16 cellular contexts compared by ENCODE assay signal in the genomic region with DNA sequence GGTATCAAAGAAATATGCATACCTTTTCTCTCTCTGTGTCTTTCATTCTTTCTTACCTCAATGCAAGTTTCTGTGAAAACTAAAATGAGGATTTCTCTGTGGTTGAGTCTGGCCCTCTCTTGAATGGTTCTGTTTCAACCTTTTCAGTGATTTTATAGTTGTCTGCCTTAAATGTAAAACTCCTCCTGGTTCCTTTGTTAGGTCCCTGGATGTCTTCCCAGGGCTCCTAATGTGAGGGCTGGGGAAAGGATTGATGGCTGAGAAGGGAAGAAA.
A peak's percentile ranks its signal among the peaks of the same experiment; 100 is the strongest.
DNase-seq lines count a peak whose midpoint lies in the region; ATAC-seq and TF ChIP-seq lines count a peak whose summit lies in the region.
"Had no signal": no experiment of that assay in that cellular context is flagged by ENCODE, and none has a peak within 500 bp of the region (broad histone marks: within the 10 kb centered on the region; RNA-seq: fewer than 3 reads in every experiment).

No MANE protein-coding gene starts in this region.

- H3K9me2 ChIP-seq in PC-9 (ENCODE audit: insufficient read depth), result no peaks in the 10 kb centered on the region
- H3K9me2 ChIP-seq: SK-N-SH had no signal

- no peak for TF ChIP-seq CTCF in activated CD8-positive, alpha-beta T cell treated with anti-CD3 and anti-CD28 coated beads for 36 hours (IDR thresholded peaks at IDR 0.05)
- TF ChIP-seq CTCF in PC-9 (conservative IDR thresholded peaks at IDR 0.05) (no peak), type B pancreatic cell (conservative IDR thresholded peaks at IDR 0.05) (no peak)

- POLR2A ChIA-PET in activated CD8-positive, alpha-beta T cell treated with anti-CD3 and anti-CD28 coated beads, Interleukin-2, amount 10 ng/mL, durations not matched to agents 7 days and 5 days (lab: Charles Lee), result no interaction called here
- POLR2A ChIA-PET in activated CD8-positive, alpha-beta T cell treated with anti-CD3 and anti-CD28 coated beads for 36 hours (lab: Charles Lee), result no interaction called here
- POLR2A ChIA-PET in PC-9 (lab: Charles Lee; ENCODE audit: unreplicated experiment), result no interaction called here

- no peaks in the 10 kb centered on the region for H3K36me3 Mint-ChIP-seq in activated CD8-positive, alpha-beta T cell treated with anti-CD3 and anti-CD28 coated beads, Interleukin-2, amount 10 ng/mL, durations not matched to agents 7 days and 5 days (ENCODE audit: low read depth)
- no peaks in the 10 kb centered on the region for H3K36me3 Mint-ChIP-seq in activated CD8-positive, alpha-beta T cell treated with anti-CD3 and anti-CD28 coated beads for 36 hours (ENCODE audit: low read depth)
- H3K36me3 Mint-ChIP-seq in type B pancreatic cell, result no peaks in the 10 kb centered on the region

- H3K4me1 ChIP-seq in PC-9 (replicated peaks; ENCODE audit: insufficient read depth) (no peaks in the 10 kb centered on the region), iPS-15b (ENCODE audit: control insufficient read depth, insufficient read depth, low read length) (peaks cover 2% of the 10 kb centered on the region)

- no peak overlapping the region for H3K9ac ChIP-seq in iPS-15b (ENCODE audit: low read depth, low read length)
- H3K9ac ChIP-seq: KMS-11, SK-N-SH had no signal

- ATAC-seq in activated CD8-positive, alpha-beta T cell treated with anti-CD3 and anti-CD28 coated beads, Interleukin-2, amount 10 ng/mL, durations not matched to agents 7 days and 5 days, result no peak
- ATAC-seq in activated CD8-positive, alpha-beta T cell treated with anti-CD3 and anti-CD28 coated beads for 36 hours, result no peak

- no peaks in the 10 kb centered on the region for H3K9me3 Mint-ChIP-seq in activated CD8-positive, alpha-beta T cell treated with anti-CD3 and anti-CD28 coated beads, Interleukin-2, amount 10 ng/mL, durations not matched to agents 7 days and 5 days (ENCODE audit: insufficient read depth)
- H3K9me3 Mint-ChIP-seq in activated CD8-positive, alpha-beta T cell treated with anti-CD3 and anti-CD28 coated beads for 36 hours, result peaks cover 2% of the 10 kb centered on the region
- H3K9me3 Mint-ChIP-seq in type B pancreatic cell, result peaks cover 11% of the 10 kb centered on the region

- no peaks in the 10 kb centered on the region for H3K79me2 ChIP-seq in PC-9 (ENCODE audit: low read depth)

- peak overlapping the region; percentile 58 for H3K4me2 ChIP-seq in PC-9
- H3K4me2 ChIP-seq: KMS-11, SK-N-SH had no signal

- no peaks in the 10 kb centered on the region for H3K4me1 Mint-ChIP-seq in activated CD8-positive, alpha-beta T cell treated with anti-CD3 and anti-CD28 coated beads, Interleukin-2, amount 10 ng/mL, durations not matched to agents 7 days and 5 days (ENCODE audit: low read depth)
- no peaks in the 10 kb centered on the region for H3K4me1 Mint-ChIP-seq in activated CD8-positive, alpha-beta T cell treated with anti-CD3 and anti-CD28 coated beads for 36 hours (ENCODE audit: low read depth)
- no peaks in the 10 kb centered on the region for H3K4me1 Mint-ChIP-seq in type B pancreatic cell (ENCODE audit: unreplicated experiment)

- H3K4me3 ChIP-seq in PC-9 (peak overlapping the region; percentile 43), iPS-15b (ENCODE audit: low read depth, low read length) (peak overlapping the region; percentile 33)
- H3K4me3 ChIP-seq: MG63 had no signal

- peak overlapping the region; percentile 32 for H3K27ac Mint-ChIP-seq in activated CD8-positive, alpha-beta T cell treated with anti-CD3 and anti-CD28 coated beads, Interleukin-2, amount 10 ng/mL, durations not matched to agents 7 days and 5 days
- no peak overlapping the region for H3K27ac Mint-ChIP-seq in activated CD8-positive, alpha-beta T cell treated with anti-CD3 and anti-CD28 coated beads for 36 hours
- H3K27ac Mint-ChIP-seq in type B pancreatic cell, result peak overlapping the region; percentile 10

- H3K27ac ChIP-seq in PC-9, result no peak overlapping the region
- H3K27ac ChIP-seq: KMS-11 had no signal

- DNase-seq in activated CD8-positive, alpha-beta T cell treated with anti-CD3 and anti-CD28 coated beads, Interleukin-2, amount 10 ng/mL, durations not matched to agents 7 days and 5 days, result no peak
- DNase-seq in activated CD8-positive, alpha-beta T cell treated with anti-CD3 and anti-CD28 coated beads for 36 hours, result no peak
- DNase-seq in PC-9 (no peak), type B pancreatic cell (ENCODE audit: extremely low spot score, unreplicated experiment) (no peak), SW 1271 (lab: John Stamatoyannopoulos, UW) (no peak), DMS153 (lab: John Stamatoyannopoulos, UW) (no peak)
- no peak for DNase-seq in activated CD8-positive, alpha-beta memory T cell treated with anti-CD3 and anti-CD28 coated beads, Interleukin-2, amount 50 U/mL, for 48 hours
- DNase-seq: C1 segment of cervical spinal cord, EL, MG63, NCI-H1092, NCI-H2081, SHP77, SK-N-SH had no signal

- H3K27me3 ChIP-seq in PC-9 (ENCODE audit: insufficient read depth, low read depth) (no peaks in the 10 kb centered on the region), iPS-15b (ENCODE audit: control insufficient read depth, insufficient read depth, low read length) (no peaks in the 10 kb centered on the region)
- H3K27me3 ChIP-seq: MG63 had no signal

- CTCF ChIA-PET in activated CD8-positive, alpha-beta T cell treated with anti-CD3 and anti-CD28 coated beads, Interleukin-2, amount 10 ng/mL, durations not matched to agents 7 days and 5 days (lab: Charles Lee), result no interaction called here
- CTCF ChIA-PET in activated CD8-positive, alpha-beta T cell treated with anti-CD3 and anti-CD28 coated beads for 36 hours (lab: Charles Lee), result no interaction called here
- CTCF ChIA-PET in PC-9 (lab: Charles Lee), result no interaction called here

- H3K4me3 Mint-ChIP-seq in activated CD8-positive, alpha-beta T cell treated with anti-CD3 and anti-CD28 coated beads, Interleukin-2, amount 10 ng/mL, durations not matched to agents 7 days and 5 days, result no peak overlapping the region
- no peak overlapping the region for H3K4me3 Mint-ChIP-seq in activated CD8-positive, alpha-beta T cell treated with anti-CD3 and anti-CD28 coated beads for 36 hours
- H3K4me3 Mint-ChIP-seq in type B pancreatic cell, result no peak overlapping the region

- no peaks in the 10 kb centered on the region for H3K27me3 Mint-ChIP-seq in activated CD8-positive, alpha-beta T cell treated with anti-CD3 and anti-CD28 coated beads, Interleukin-2, amount 10 ng/mL, durations not matched to agents 7 days and 5 days (ENCODE audit: low read depth)
- H3K27me3 Mint-ChIP-seq in activated CD8-positive, alpha-beta T cell treated with anti-CD3 and anti-CD28 coated beads for 36 hours, result no peaks in the 10 kb centered on the region
- peaks cover 3% of the 10 kb centered on the region for H3K27me3 Mint-ChIP-seq in type B pancreatic cell

- no peaks in the 10 kb centered on the region for H3K9me3 ChIP-seq in PC-9 (ENCODE audit: insufficient read depth, low read depth)
- H3K9me3 ChIP-seq in iPS-15b (ENCODE audit: control insufficient read depth, insufficient read depth, low read length), result no peaks in the 10 kb centered on the region
- H3K9me3 ChIP-seq: MG63, SK-N-SH had no signal

- H4K20me1 ChIP-seq in PC-9 (ENCODE audit: insufficient read depth), result no peaks in the 10 kb centered on the region

- H3F3A ChIP-seq in PC-9 (ENCODE audit: insufficient read depth, low read depth), result no peaks in the 10 kb centered on the region

- intact Hi-C loops in activated CD8-positive, alpha-beta T cell treated with anti-CD3 and anti-CD28 coated beads for 36 hours (cut with micrococcal nuclease), result no loop called here
- intact Hi-C loops in PC-9 (cut with micrococcal nuclease; ENCODE audit: unreplicated experiment), result no loop called here

- peak overlapping the region; percentile 78; the same call in 1 of the 2 replicates for H2AFZ ChIP-seq in PC-9

- H3K36me3 ChIP-seq in PC-9 (ENCODE audit: low read depth), result no peaks in the 10 kb centered on the region
- no peaks in the 10 kb centered on the region for H3K36me3 ChIP-seq in iPS-15b (ENCODE audit: control insufficient read depth, insufficient read depth, low read length)
- H3K36me3 ChIP-seq: MG63 had no signal

- BruUV-seq in PC-9 (replicated peaks; lab: Mats Ljungman, UMichigan), result no TSS peak
